In the genomic region with DNA sequence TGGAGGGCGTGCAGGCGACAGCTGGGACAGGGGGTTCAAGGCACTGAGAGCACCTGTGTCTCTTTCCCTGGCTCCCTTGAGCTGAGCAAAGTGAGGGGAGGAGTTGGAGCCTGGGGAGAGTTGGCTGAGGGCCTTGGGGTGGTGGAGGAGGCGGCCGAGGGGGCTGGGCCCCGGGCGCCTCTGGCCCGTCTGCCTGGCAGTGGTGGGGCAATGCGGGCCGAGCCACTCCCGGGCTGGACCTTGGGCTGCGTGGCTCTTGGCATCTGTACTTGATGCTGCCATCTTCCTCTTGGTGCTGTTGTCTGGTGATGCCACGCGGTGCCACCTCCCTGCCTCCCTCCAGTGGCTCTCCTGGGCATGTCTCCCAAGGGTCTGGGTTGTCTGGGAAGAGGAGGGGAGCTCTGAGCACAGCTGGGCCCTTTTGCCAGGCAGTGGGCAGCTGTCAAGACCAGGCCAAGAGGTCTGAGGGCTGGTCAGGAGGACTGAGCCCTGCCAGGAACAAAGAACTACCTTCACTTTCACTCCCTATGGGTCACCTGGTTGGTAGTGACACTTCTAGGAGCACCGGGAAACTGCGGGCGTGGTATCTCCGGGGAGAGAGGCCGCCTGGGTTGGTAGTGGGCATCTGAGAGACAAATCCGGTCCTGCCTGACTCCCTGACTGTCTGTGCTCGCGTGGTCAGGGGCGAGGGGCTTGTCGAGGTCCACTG, we compare ENCODE assay signal across 1 cellular context.
TF ChIP-seq lines count a peak whose summit lies in the region.

No MANE protein-coding gene starts in this region.

TF ChIP-seq in HEK293T, 16 proteins besides CTCF, POLR2A, EP300 and RAD21 (continued from another document):
- TF ChIP-seq LEF1 (IDR thresholded peaks at IDR 0.05; ENCODE audit: borderline replicate concordance) (no peak), FOXK2 (IDR thresholded peaks at IDR 0.05) (no peak), HDGF (IDR thresholded peaks at IDR 0.05; ENCODE audit: borderline replicate concordance) (no peak), NFRKB (IDR thresholded peaks at IDR 0.05) (no peak), TARDBP (IDR thresholded peaks at IDR 0.05) (no peak), FOXA1 (IDR thresholded peaks at IDR 0.05) (no peak)
TF ChIP-seq in HEK293T: peak in this region for 0.
